In genomic region chr1:95496307-95496706, GRCh38 we compare ENCODE assay signal across 28 cellular contexts.
"Had no signal": no experiment of that assay in that cellular context is flagged by ENCODE, and none has a peak within 500 bp of the region (broad histone marks: within the 10 kb centered on the region; RNA-seq: fewer than 3 reads in every experiment).

No MANE protein-coding gene starts in this region.

- H3K27ac ChIP-seq: adrenal gland, ascending aorta, brain microvascular endothelial cell, esophagus muscularis mucosa, gastroesophageal sphincter had no signal

- H3K4me3 ChIP-seq: adrenal gland, ascending aorta, esophagus muscularis mucosa, gastroesophageal sphincter had no signal

- H3K4me1 ChIP-seq: adrenal gland, ascending aorta, esophagus muscularis mucosa, gastroesophageal sphincter had no signal

- DNase-seq: activated CD4-positive, alpha-beta memory T cell treated with anti-CD3 and anti-CD28 coated beads for 36 hours; activated CD4-positive, alpha-beta T cell treated with anti-CD3 and anti-CD28 coated beads for 36 hours; activated CD4-positive, alpha-beta T cell treated with anti-CD3 and anti-CD28 coated beads, Interleukin-2, amount 10 ng/mL, durations not matched to agents 24 days and 14 days; activated CD4-positive, CD25-positive, alpha-beta regulatory T cell; activated CD4-positive, CD25-positive, alpha-beta regulatory T cell treated with anti-CD3 and anti-CD28 coated beads, Interleukin-2, amount 50 U/mL, for 72 hours; activated CD8-positive, alpha-beta memory T cell treated with anti-CD3 and anti-CD28 coated beads, Interleukin-2, amount 10 ng/mL, durations not matched to agents 7 days and 5 days; activated CD8-positive, alpha-beta memory T cell treated with anti-CD3 and anti-CD28 coated beads, Interleukin-2, amount 50 U/mL, for 4 hours; activated CD8-positive, alpha-beta T cell treated with anti-CD3 and anti-CD28 coated beads, Interleukin-2, amount 10 ng/mL, durations not matched to agents 7 days and 5 days; activated effector memory CD4-positive, alpha-beta T cell treated with anti-CD3 and anti-CD28 coated beads, Interleukin-2, amount 50 U/mL, for 16 hours; activated naive CD4-positive, alpha-beta T cell treated with anti-CD3 and anti-CD28 coated beads for 36 hours; activated naive CD8-positive, alpha-beta T cell treated with anti-CD3 and anti-CD28 coated beads for 36 hours; activated naive CD8-positive, alpha-beta T cell treated with anti-CD3 and anti-CD28 coated beads, Interleukin-2, amount 50 U/mL, for 24 hours; activated T-cell treated with anti-CD3 and anti-CD28 coated beads, Interleukin-2, amount 50 U/mL, for 1 hour; activated T-cell treated with anti-CD3 and anti-CD28 coated beads, Interleukin-2, amount 50 U/mL, for 48 hours; adrenal gland; brain microvascular endothelial cell; caudate nucleus; cortex of kidney; dermis blood vessel endothelial cell; effector CD4-positive, alpha-beta T cell; effector memory CD8-positive, alpha-beta T cell; erythroblast; foreskin melanocyte; T-helper 2 cell had no signal

- H3K36me3 ChIP-seq: adrenal gland, ascending aorta, brain microvascular endothelial cell, esophagus muscularis mucosa, gastroesophageal sphincter had no signal

- ATAC-seq: activated CD4-positive, alpha-beta T cell treated with anti-CD3 and anti-CD28 coated beads for 36 hours; activated CD8-positive, alpha-beta memory T cell treated with anti-CD3 and anti-CD28 coated beads, Interleukin-2, amount 10 ng/mL, durations not matched to agents 7 days and 5 days; activated CD8-positive, alpha-beta T cell treated with anti-CD3 and anti-CD28 coated beads, Interleukin-2, amount 10 ng/mL, durations not matched to agents 7 days and 5 days; activated naive CD8-positive, alpha-beta T cell treated with anti-CD3 and anti-CD28 coated beads, Interleukin-2, amount 50 U/mL, for 24 hours; effector memory CD8-positive, alpha-beta T cell; gastroesophageal sphincter had no signal

- H3K9me3 ChIP-seq: adrenal gland, ascending aorta, esophagus muscularis mucosa, gastroesophageal sphincter had no signal

- FAIRE-seq: colon had no signal

- H3K27me3 ChIP-seq: adrenal gland, ascending aorta, brain microvascular endothelial cell, esophagus muscularis mucosa, gastroesophageal sphincter had no signal
